In genomic region chr2:206079699-206080465, GRCh38 we compare ENCODE assay signal across 2 cellular contexts.
TF ChIP-seq lines count a peak whose summit lies in the region.

No MANE protein-coding gene starts in this region.

TF ChIP-seq in HepG2, 621 proteins besides CTCF, POLR2A, EP300 and RAD21 (continues in another document):
- TF ChIP-seq MTERF4 (CRISPR knock-in tag; IDR thresholded peaks at IDR 0.05) (0 out of 2 replicates have a peak, but pooled peaks have one; percentile 25), SOX13 (IDR thresholded peaks at IDR 0.05) (no peak), SOX13 (CRISPR knock-in tag; conservative IDR thresholded peaks at IDR 0.05 in 1 of 2, IDR thresholded peaks at IDR 0.05 in 1 of 2) (peak in 1 of 2 experiments; percentile 38; a peak in 1 of 4 replicates), ZNF703 (CRISPR knock-in tag; IDR thresholded peaks at IDR 0.05; ENCODE audit: borderline replicate concordance) (no peak), HNF4A (CRISPR knock-in tag; IDR thresholded peaks at IDR 0.05) (0 out of 2 replicates have a peak, but pooled peaks have one; percentile 9), ZFP90 (CRISPR knock-in tag; IDR thresholded peaks at IDR 0.05; ENCODE audit: borderline replicate concordance) (no peak), ZMAT3 (CRISPR knock-in tag; conservative IDR thresholded peaks at IDR 0.05) (no peak), ZNF543 (CRISPR knock-in tag; IDR thresholded peaks at IDR 0.05) (0 out of 2 replicates have a peak, but pooled peaks have one; percentile 45), TBP (CRISPR knock-in tag; IDR thresholded peaks at IDR 0.05) (no peak), SOX5 (CRISPR knock-in tag; IDR thresholded peaks at IDR 0.05; ENCODE audit: borderline replicate concordance) (no peak), PAXIP1 (CRISPR knock-in tag; conservative IDR thresholded peaks at IDR 0.05) (no peak), ATF2 (CRISPR knock-in tag; IDR thresholded peaks at IDR 0.05) (no peak), ZNF660 (CRISPR knock-in tag; IDR thresholded peaks at IDR 0.05; ENCODE audit: borderline replicate concordance, low read depth) (no peak), ZSCAN22 (CRISPR knock-in tag; IDR thresholded peaks at IDR 0.05) (no peak), ZNF567 (CRISPR knock-in tag; IDR thresholded peaks at IDR 0.05; ENCODE audit: borderline replicate concordance) (no peak), TFDP2 (CRISPR knock-in tag; IDR thresholded peaks at IDR 0.05) (no peak), POGK (CRISPR knock-in tag; conservative IDR thresholded peaks at IDR 0.05) (no peak), ZC3H4 (CRISPR knock-in tag; IDR thresholded peaks at IDR 0.05; ENCODE audit: borderline replicate concordance) (no peak)

TF ChIP-seq in GM12878, 131 proteins besides CTCF, POLR2A, EP300 and RAD21:
- no peak for TF ChIP-seq NFXL1 (IDR thresholded peaks at IDR 0.05; ENCODE audit: borderline replicate concordance)
- TF ChIP-seq ELK1 (IDR thresholded peaks at IDR 0.05; ENCODE audit: low read depth, low read length) = no peak
- TF ChIP-seq POU2F2 (IDR thresholded peaks at IDR 0.05; ENCODE audit: borderline replicate concordance, low read depth, low read length) = no peak
- no peak for TF ChIP-seq SUZ12 (IDR thresholded peaks at IDR 0.05; ENCODE audit: unreplicated experiment)
- no peak for TF ChIP-seq POLR2AphosphoS2 (IDR thresholded peaks at IDR 0.05; ENCODE audit: low read depth, low read length)
- no peak for TF ChIP-seq CUX1 (IDR thresholded peaks at IDR 0.05; ENCODE audit: insufficient replicate concordance, low read depth, low read length)
- TF ChIP-seq TCF3 (IDR thresholded peaks at IDR 0.05; ENCODE audit: borderline replicate concordance, insufficient read depth, low read depth, low read length) = no peak
- TF ChIP-seq RELA (IDR thresholded peaks at IDR 0.05; ENCODE audit: borderline replicate concordance, partially characterized antibody) = no peak
- no peak for TF ChIP-seq ZNF207 (IDR thresholded peaks at IDR 0.05; ENCODE audit: borderline replicate concordance)
- TF ChIP-seq USF1 (IDR thresholded peaks at IDR 0.05; ENCODE audit: borderline replicate concordance, extremely low read length, insufficient read depth, low read depth, low read length) = no peak
